ENCODE assay signal across 1 cellular context in genomic region chr20:44066645-44067606, GRCh38.
TF ChIP-seq lines count a peak whose summit lies in the region.

No MANE protein-coding gene starts in this region.

TF ChIP-seq in IMR-90, 13 proteins besides CTCF, POLR2A, EP300 and RAD21 (continued from another document):
- no peak for TF ChIP-seq RFX5 (IDR thresholded peaks at IDR 0.05; ENCODE audit: low read depth, low read length)
- TF ChIP-seq FOS (IDR thresholded peaks at IDR 0.05; ENCODE audit: low read depth, low read length) = no peak
